Comparison of ENCODE assay signal across 10 cellular contexts in the genomic region with DNA sequence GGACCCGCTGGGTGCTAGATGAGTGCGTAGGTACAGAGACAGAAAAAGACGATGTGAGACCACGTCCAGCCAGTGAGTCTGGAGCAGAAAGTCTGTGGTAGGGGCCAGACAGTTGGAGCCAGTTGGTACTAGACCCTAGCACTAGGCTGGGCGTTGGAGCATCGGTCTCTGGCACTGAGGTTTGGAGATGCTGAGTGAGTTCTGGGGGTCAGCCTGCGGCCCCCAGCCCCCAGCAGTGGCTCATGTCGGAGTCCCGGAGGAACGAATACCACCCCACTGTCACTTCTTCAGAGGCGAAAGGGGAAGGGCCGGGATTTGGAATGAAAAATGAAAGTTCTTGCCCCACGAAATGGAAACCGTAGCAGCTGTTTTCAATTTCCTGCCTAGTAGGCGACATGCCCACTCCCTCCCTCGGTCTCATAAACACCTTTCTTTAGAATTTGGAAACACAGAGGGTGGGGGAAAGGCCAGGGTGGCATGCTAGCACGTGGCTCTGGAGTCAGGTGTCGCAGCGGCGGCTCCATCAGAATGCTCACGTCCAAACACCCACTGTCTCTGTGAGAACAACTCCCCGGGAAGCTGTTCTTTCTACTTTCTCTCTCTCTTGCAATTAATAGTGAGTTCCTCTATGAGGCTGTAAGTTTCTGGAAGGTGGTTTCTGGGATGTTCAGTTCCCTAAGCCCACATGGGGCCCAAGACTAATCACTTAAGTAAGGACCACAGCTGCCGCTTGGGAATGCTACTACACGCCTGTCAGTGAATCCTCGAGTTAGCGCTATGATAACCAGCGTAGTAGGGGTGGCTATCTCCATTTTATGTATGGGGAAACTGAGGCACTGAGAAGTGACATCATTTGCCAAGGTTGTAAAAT.
DNase-seq lines count a peak whose midpoint lies in the region; ATAC-seq, FAIRE-seq and TF ChIP-seq lines count a peak whose summit lies in the region.
"Had no signal": no experiment of that assay in that cellular context is flagged by ENCODE, and none has a peak within 500 bp of the region (broad histone marks: within the 10 kb centered on the region; RNA-seq: fewer than 3 reads in every experiment).

No MANE protein-coding gene starts in this region.

- H3K9ac ChIP-seq in neuronal stem cell (ENCODE audit: low read depth, low read length, poor library complexity) (no peak overlapping the region), neural progenitor cell (no peak overlapping the region)

- H3K9me3 Mint-ChIP-seq in activated naive CD4-positive, alpha-beta T cell treated with anti-CD3 and anti-CD28 coated beads, Interleukin-2, amount 50 U/mL, for 72 hours, result no peaks in the 10 kb centered on the region
- H3K9me3 Mint-ChIP-seq in neural progenitor cell, result no peaks in the 10 kb centered on the region

- peaks cover 0 to 6% (median 0%) of the 10 kb centered on the region in 3 experiments for H3K27me3 ChIP-seq in neuronal stem cell (ENCODE audit: control insufficient read depth in 3 of 3, insufficient read depth in 3 of 3, low read depth in 1 of 3, low read length in 3 of 3)
- no peaks in the 10 kb centered on the region for H3K27me3 ChIP-seq in neural progenitor cell

- no peak overlapping the region for H4K8ac ChIP-seq in neuronal stem cell (ENCODE audit: low read depth, low read length)

- H3K27ac Mint-ChIP-seq in activated naive CD4-positive, alpha-beta T cell treated with anti-CD3 and anti-CD28 coated beads, Interleukin-2, amount 50 U/mL, for 72 hours, result peak overlapping the region; percentile 31 to 41
- no peak overlapping the region for H3K27ac Mint-ChIP-seq in neural progenitor cell

- no peaks in the 10 kb centered on the region for H3K9me3 ChIP-seq in neuronal stem cell (replicated peaks in 1 of 2; ENCODE audit: control insufficient read depth in 2 of 2, insufficient read depth in 1 of 2, low read depth in 1 of 2, low read length in 2 of 2)
- no peaks in the 10 kb centered on the region for H3K9me3 ChIP-seq in neural progenitor cell (ENCODE audit: low read depth)

- no peak overlapping the region for H2BK12ac ChIP-seq in neuronal stem cell (ENCODE audit: low read length)

- H3K4me1 ChIP-seq in neuronal stem cell (ENCODE audit: control insufficient read depth in 2 of 2, insufficient read depth in 1 of 2, low read depth in 1 of 2, low read length in 2 of 2) (peaks cover 0 to 4% of the 10 kb centered on the region in 2 donors), neural progenitor cell (peaks cover 21% of the 10 kb centered on the region)

- no peaks in the 10 kb centered on the region for H3K36me3 Mint-ChIP-seq in activated naive CD4-positive, alpha-beta T cell treated with anti-CD3 and anti-CD28 coated beads, Interleukin-2, amount 50 U/mL, for 72 hours
- H3K36me3 Mint-ChIP-seq in neural progenitor cell, result no peaks in the 10 kb centered on the region

- H2BK120ac ChIP-seq in neuronal stem cell (ENCODE audit: low read depth, low read length), result no peak overlapping the region

- no peaks in the 10 kb centered on the region for H3F3A ChIP-seq in neural progenitor cell (ENCODE audit: low read depth)

- H3K36me3 ChIP-seq in neuronal stem cell (replicated peaks in 1 of 2; ENCODE audit: control insufficient read depth in 2 of 2, insufficient read depth in 2 of 2, low read length in 2 of 2) (no peaks in the 10 kb centered on the region), neural progenitor cell (no peaks in the 10 kb centered on the region)

- H3K4me2 ChIP-seq in neuronal stem cell (ENCODE audit: insufficient read depth, low read length, poor library complexity, severe bottlenecking), result no peak overlapping the region
- no peak overlapping the region for H3K4me2 ChIP-seq in neural progenitor cell

- H3K79me1 ChIP-seq in neuronal stem cell (ENCODE audit: low read depth, low read length), result no peaks in the 10 kb centered on the region

- H2AFZ ChIP-seq in neuronal stem cell (ENCODE audit: low read length), result no peak overlapping the region
- no peak overlapping the region for H2AFZ ChIP-seq in neural progenitor cell (replicated peaks)

- H4K20me1 ChIP-seq in neural progenitor cell (ENCODE audit: low read depth), result no peaks in the 10 kb centered on the region

- ATAC-seq in HG03108 (IDR thresholded peaks at IDR 0.05; ENCODE audit: unreplicated experiment) (peak; percentile 41), SK-N-SH treated with all-trans-retinoic acid at 6 μM for 48 hours (no peak)
- peak; percentile 21 to 39 for ATAC-seq in activated naive CD4-positive, alpha-beta T cell treated with anti-CD3 and anti-CD28 coated beads, Interleukin-2, amount 50 U/mL, for 72 hours
- ATAC-seq: left ventricle myocardium superior, right cardiac atrium had no signal

- H2BK15ac ChIP-seq in neuronal stem cell (ENCODE audit: low read length), result no peak overlapping the region

- H3K4me3 ChIP-seq in neuronal stem cell (ENCODE audit: low read length in 2 of 2), result no peak overlapping the region
- H3K4me3 ChIP-seq in neural progenitor cell, result no peak overlapping the region

- H4K91ac ChIP-seq in neuronal stem cell (ENCODE audit: low read depth, low read length, poor library complexity), result no peak overlapping the region

- no peak overlapping the region for H3K23ac ChIP-seq in neuronal stem cell (ENCODE audit: low read depth, low read length, poor library complexity)

- no CpG with 5 or more reads among the region's 27 CpGs for WGBS in neuronal stem cell (ENCODE audit: extremely low coverage in 2 of 2, insufficient read length in 2 of 2, insufficient replicate concordance in 1 of 2), 2 donors

- no peak for TF ChIP-seq POLR2A in GM12891 (IDR thresholded peaks at IDR 0.05; ENCODE audit: low read depth, low read length)

- no peak overlapping the region for H3K18ac ChIP-seq in neuronal stem cell (ENCODE audit: low read length)

- DNase-seq in GM12891 (ENCODE audit: insufficient read length, low spot score) (no peak), neuronal stem cell (ENCODE audit: low spot score) (no peak), neural progenitor cell (ENCODE audit: low spot score) (no peak)
- DNase-seq in activated naive CD4-positive, alpha-beta T cell treated with anti-CD3 and anti-CD28 coated beads, Interleukin-2, amount 50 U/mL, for 72 hours (ENCODE audit: low spot score in 2 of 2), result no peak
- DNase-seq in stimulated activated CD4-positive, alpha-beta T cell treated with anti-CD3 and anti-CD28 coated beads, Interleukin-4, amount 100 ng/mL, for 1 hour, result peak; percentile 57
- DNase-seq: left ventricle myocardium superior, NCI-H1092, right cardiac atrium had no signal

- no peak overlapping the region for H3K14ac ChIP-seq in neuronal stem cell (ENCODE audit: low read length)

- FAIRE-seq in GM12891 (lab: Jason Lieb, UNC), result no peak

- no peak overlapping the region for H2AK5ac ChIP-seq in neuronal stem cell (ENCODE audit: low read depth, low read length)

- H3K79me2 ChIP-seq in neural progenitor cell (ENCODE audit: low read depth), result no peaks in the 10 kb centered on the region

- H3K27ac ChIP-seq in neuronal stem cell (replicated peaks; ENCODE audit: low read length) (no peak overlapping the region), neural progenitor cell (no peak overlapping the region)

- H3K27me3 Mint-ChIP-seq in neural progenitor cell (ENCODE audit: insufficient read depth, low read depth), result peaks cover 14% of the 10 kb centered on the region

- no peak for TF ChIP-seq CTCF in neural progenitor cell (IDR thresholded peaks at IDR 0.05)

- no peak overlapping the region for H2BK5ac ChIP-seq in neuronal stem cell (ENCODE audit: low read length)

- no peak overlapping the region for H3K4me3 Mint-ChIP-seq in neural progenitor cell

- no peak overlapping the region for H3K4ac ChIP-seq in neuronal stem cell (ENCODE audit: low read length)

- H3K4me1 Mint-ChIP-seq in neural progenitor cell, result peaks cover 13% of the 10 kb centered on the region

TF ChIP-seq in GM12891, 5 proteins besides CTCF, POLR2A, EP300 and RAD21:
- no peak for TF ChIP-seq TAF1 (IDR thresholded peaks at IDR 0.05; ENCODE audit: low read depth, low read length)
- no peak for TF ChIP-seq POLR2AphosphoS5 (IDR thresholded peaks at IDR 0.05; ENCODE audit: low read depth, low read length)
- no peak for TF ChIP-seq POU2F2 (IDR thresholded peaks at IDR 0.05; ENCODE audit: low read depth, low read length)
- peak; percentile 62 for TF ChIP-seq SPI1 (IDR thresholded peaks at IDR 0.05; ENCODE audit: low read depth, low read length)
- TF ChIP-seq PAX5 (IDR thresholded peaks at IDR 0.05; ENCODE audit: insufficient read depth, low read length, severe bottlenecking), result no peak

TF ChIP-seq in SK-N-SH treated with all-trans-retinoic acid at 6 μM for 48 hours, 23 proteins besides CTCF, POLR2A, EP300 and RAD21:
- TF ChIP-seq ISL1 (CRISPR knock-in tag; IDR thresholded peaks at IDR 0.05) (no peak), ARNTL (CRISPR knock-in tag; IDR thresholded peaks at IDR 0.05; ENCODE audit: borderline replicate concordance, low read depth) (no peak), BACH2 (CRISPR knock-in tag; IDR thresholded peaks at IDR 0.05; ENCODE audit: borderline replicate concordance) (no peak), SNAI2 (CRISPR knock-in tag; IDR thresholded peaks at IDR 0.05) (no peak), ZNF565 (CRISPR knock-in tag; conservative IDR thresholded peaks at IDR 0.05; ENCODE audit: low read depth) (no peak), TCF4 (CRISPR knock-in tag; IDR thresholded peaks at IDR 0.05; ENCODE audit: borderline replicate concordance) (no peak), ZC3H10 (CRISPR knock-in tag; IDR thresholded peaks at IDR 0.05) (no peak)
